In genomic region chr11:73734996-73735395, GRCh38 we compare ENCODE assay signal across 30 cellular contexts. TPM values are rescaled to one million over a fixed set of nuclear protein-coding genes. Genes with fewer than 3 reads are reported as not detected.
DNase-seq lines count a peak whose midpoint lies in the region; ATAC-seq, FAIRE-seq and TF ChIP-seq lines count a peak whose summit lies in the region.
"Had no signal": no experiment of that assay in that cellular context is flagged by ENCODE, and none has a peak within 500 bp of the region (broad histone marks: within the 10 kb centered on the region; RNA-seq: fewer than 3 reads in every experiment).

No MANE protein-coding gene starts in this region.

- H3K4me3 Mint-ChIP-seq in endodermal cell (no peak overlapping the region), mesothelial cell of epicardium (no peak overlapping the region)
- H3K4me3 Mint-ChIP-seq in stimulated activated effector memory CD8-positive, alpha-beta T cell treated with anti-CD3 and anti-CD28 coated beads, Interleukin-12 subunit alpha, Interleukin-12 subunit beta, amount 100 ng/mL, for 72 hours: no peak overlapping the region
- H3K4me3 Mint-ChIP-seq: activated CD8-positive, alpha-beta T cell treated with anti-CD3 and anti-CD28 coated beads for 36 hours; natural killer cell; T-helper 1 cell treated with Interleukin-12 subunit alpha and Interleukin-12 subunit beta and Interleukin-4 antibody, amounts not matched to agents 30 μg/mL and 1 μg/mL, for 36 hours had no signal

- H3K27ac Mint-ChIP-seq in endodermal cell (no peak overlapping the region), mesothelial cell of epicardium (peak overlapping the region; percentile 3)
- no peak overlapping the region for H3K27ac Mint-ChIP-seq in stimulated activated effector memory CD8-positive, alpha-beta T cell treated with anti-CD3 and anti-CD28 coated beads, Interleukin-12 subunit alpha, Interleukin-12 subunit beta, amount 100 ng/mL, for 72 hours
- H3K27ac Mint-ChIP-seq: activated CD8-positive, alpha-beta T cell treated with anti-CD3 and anti-CD28 coated beads for 36 hours; T-helper 1 cell treated with Interleukin-12 subunit alpha and Interleukin-12 subunit beta and Interleukin-4 antibody, amounts not matched to agents 30 μg/mL and 1 μg/mL, for 36 hours had no signal

- no peak for FAIRE-seq in GM12892 (lab: Jason Lieb, UNC)
- FAIRE-seq: RCC 7860 had no signal

- H3K27ac ChIP-seq in PC-9 (peak overlapping the region; percentile 25; the same call in 1 of the 2 replicates), endodermal cell (ENCODE audit: low read depth, low read length) (no peak overlapping the region)
- H3K27ac ChIP-seq: cardiac muscle cell, foreskin keratinocyte, left lung, ovary, thoracic aorta, vagina had no signal

- H3K4me2 ChIP-seq in PC-9: no peak overlapping the region

- H3K4me1 Mint-ChIP-seq in endodermal cell (no peaks in the 10 kb centered on the region), mesothelial cell of epicardium (no peaks in the 10 kb centered on the region)
- peaks cover 15% of the 10 kb centered on the region for H3K4me1 Mint-ChIP-seq in stimulated activated effector memory CD8-positive, alpha-beta T cell treated with anti-CD3 and anti-CD28 coated beads, Interleukin-12 subunit alpha, Interleukin-12 subunit beta, amount 100 ng/mL, for 72 hours

- H3K36me3 Mint-ChIP-seq in endodermal cell (ENCODE audit: low read depth): peaks cover 44% of the 10 kb centered on the region
- peaks cover 28% of the 10 kb centered on the region for H3K36me3 Mint-ChIP-seq in mesothelial cell of epicardium
- H3K36me3 Mint-ChIP-seq in stimulated activated effector memory CD8-positive, alpha-beta T cell treated with anti-CD3 and anti-CD28 coated beads, Interleukin-12 subunit alpha, Interleukin-12 subunit beta, amount 100 ng/mL, for 72 hours: peaks cover 47% of the 10 kb centered on the region
- H3K36me3 Mint-ChIP-seq: natural killer cell had no signal

- H3K9me2 ChIP-seq in PC-9 (ENCODE audit: insufficient read depth): no peaks in the 10 kb centered on the region

- POLR2A ChIA-PET in PC-9 (lab: Charles Lee; ENCODE audit: unreplicated experiment): interaction anchor here (0.6 to 0.7 kb wide), 3 partner anchors 13 to 112 kb away, joined by 4 to 7 read pairs (median 6); no protein-coding TSS in a partner anchor

- intact Hi-C loops in PC-9 (cut with micrococcal nuclease; ENCODE audit: unreplicated experiment): no loop called here

- no TSS peak for BruUV-seq in PC-9 (replicated peaks; lab: Mats Ljungman, UMichigan)

- no peaks in the 10 kb centered on the region; the same call in 1 of the 2 replicates for H3K9me3 ChIP-seq in PC-9 (ENCODE audit: insufficient read depth, low read depth)
- H3K9me3 ChIP-seq in endodermal cell (ENCODE audit: control insufficient read depth, low read length): peaks cover 19% of the 10 kb centered on the region
- H3K9me3 ChIP-seq: left lung, ovary, thoracic aorta, vagina had no signal

- no peak overlapping the region for H3K9ac ChIP-seq in endodermal cell (ENCODE audit: extremely low read depth, low read length, poor library complexity, severe bottlenecking)

- peaks cover 78% of the 10 kb centered on the region for H4K20me1 ChIP-seq in PC-9 (ENCODE audit: insufficient read depth)

- no peak for ATAC-seq in GM18520 (IDR thresholded peaks at IDR 0.05; ENCODE audit: unreplicated experiment)
- no peak for ATAC-seq in stimulated activated effector memory CD8-positive, alpha-beta T cell treated with anti-CD3 and anti-CD28 coated beads, Interleukin-12 subunit alpha, Interleukin-12 subunit beta, amount 100 ng/mL, for 72 hours
- ATAC-seq: activated CD8-positive, alpha-beta T cell treated with anti-CD3 and anti-CD28 coated beads for 36 hours; foreskin keratinocyte; left lung; natural killer cell; right cardiac atrium had no signal

- CTCF ChIA-PET in PC-9 (lab: Charles Lee): no interaction called here

- H3K36me3 ChIP-seq in PC-9 (ENCODE audit: low read depth) (peaks cover 17% of the 10 kb centered on the region; the same call in 1 of the 2 replicates), endodermal cell (ENCODE audit: control insufficient read depth, insufficient read depth, low read length) (peaks cover 33% of the 10 kb centered on the region)
- H3K36me3 ChIP-seq: cardiac muscle cell, ovary, vagina had no signal

- H3K9me3 Mint-ChIP-seq in endodermal cell: peaks cover 22% of the 10 kb centered on the region
- H3K9me3 Mint-ChIP-seq in mesothelial cell of epicardium: peaks cover 5% of the 10 kb centered on the region
- H3K9me3 Mint-ChIP-seq in stimulated activated effector memory CD8-positive, alpha-beta T cell treated with anti-CD3 and anti-CD28 coated beads, Interleukin-12 subunit alpha, Interleukin-12 subunit beta, amount 100 ng/mL, for 72 hours: no peaks in the 10 kb centered on the region
- H3K9me3 Mint-ChIP-seq: activated CD8-positive, alpha-beta T cell treated with anti-CD3 and anti-CD28 coated beads for 36 hours; CD4-positive, alpha-beta T cell; natural killer cell; T-helper 1 cell treated with Interleukin-12 subunit alpha and Interleukin-12 subunit beta and Interleukin-4 antibody, amounts not matched to agents 30 μg/mL and 1 μg/mL, for 36 hours had no signal

- TF ChIP-seq CTCF in PC-9 (conservative IDR thresholded peaks at IDR 0.05) (no peak), endodermal cell (conservative IDR thresholded peaks at IDR 0.05) (no peak), mesothelial cell of epicardium (IDR thresholded peaks at IDR 0.05; ENCODE audit: unreplicated experiment) (no peak)

- TF ChIP-seq POLR2A in GM12892 (IDR thresholded peaks at IDR 0.05; ENCODE audit: low read depth, low read length): no peak

- H3K4me1 ChIP-seq in PC-9 (replicated peaks; ENCODE audit: insufficient read depth) (no peaks in the 10 kb centered on the region), endodermal cell (ENCODE audit: control insufficient read depth, insufficient read depth, low read length) (no peaks in the 10 kb centered on the region)
- H3K4me1 ChIP-seq: foreskin keratinocyte, left lung had no signal

- no peaks in the 10 kb centered on the region for H3K27me3 Mint-ChIP-seq in endodermal cell (ENCODE audit: insufficient read depth)
- H3K27me3 Mint-ChIP-seq in mesothelial cell of epicardium (ENCODE audit: low read depth): no peaks in the 10 kb centered on the region
- H3K27me3 Mint-ChIP-seq: activated CD8-positive, alpha-beta T cell treated with anti-CD3 and anti-CD28 coated beads for 36 hours; CD4-positive, alpha-beta T cell had no signal

- H3K4me3 ChIP-seq in PC-9 (no peak overlapping the region), endodermal cell (ENCODE audit: low read length) (peak overlapping the region; percentile 40)
- H3K4me3 ChIP-seq: cardiac muscle cell, left lung, ovary, thoracic aorta, vagina had no signal

- H2AFZ ChIP-seq in PC-9: no peak overlapping the region

- no peaks in the 10 kb centered on the region for H3K27me3 ChIP-seq in PC-9 (ENCODE audit: insufficient read depth, low read depth)
- H3K27me3 ChIP-seq in endodermal cell (ENCODE audit: control insufficient read depth, insufficient read depth, low read length, poor library complexity, severe bottlenecking): no peaks in the 10 kb centered on the region
- H3K27me3 ChIP-seq: cardiac muscle cell, foreskin keratinocyte, left lung, ovary, vagina had no signal

- peak; percentile 10 for DNase-seq in Ammon's horn (ENCODE audit: low spot score)
- DNase-seq in PC-9: no peak
- no peak for DNase-seq in endodermal cell
- no peak for DNase-seq in mesothelial cell of epicardium (ENCODE audit: low spot score in 2 of 2, unreplicated experiment in 2 of 2)
- DNase-seq in GM12892 (ENCODE audit: insufficient read length): no peak
- no peak for DNase-seq in stimulated activated effector memory CD8-positive, alpha-beta T cell treated with anti-CD3 and anti-CD28 coated beads, Interleukin-12 subunit alpha, Interleukin-12 subunit beta, amount 100 ng/mL, for 72 hours (ENCODE audit: low spot score in 2 of 2)
- no peak for DNase-seq in HT-29 (ENCODE audit: low spot score)
- DNase-seq: activated CD4-positive, CD25-positive, alpha-beta regulatory T cell treated with anti-CD3 and anti-CD28 coated beads, Interleukin-2, amount 50 U/mL, for 72 hours; activated CD8-positive, alpha-beta T cell treated with anti-CD3 and anti-CD28 coated beads for 36 hours; activated gamma-delta T cell; CD4-positive, alpha-beta T cell; dermis blood vessel endothelial cell; DMS 273 treated with DMSO at 0.1 percent for 48 hours; Kasumi-1; left lung; natural killer cell; NCI-H1694 treated with DMSO at 0.1 percent for 48 hours; NCI-H526 treated with DMSO at 0.1 percent for 48 hours; ovary; right cardiac atrium; stimulated activated CD4-positive, alpha-beta T cell treated with anti-CD3 and anti-CD28 coated beads, Interleukin-12 subunit alpha, Interleukin-12 subunit beta, amount 100 ng/mL, for 4 hours; stimulated activated CD4-positive, alpha-beta T cell treated with anti-CD3 and anti-CD28 coated beads, Interleukin-4, amount 100 ng/mL, for 4 hours; stimulated activated naive CD4-positive, alpha-beta T cell treated with Interleukin-2 at 50 U/mL for 16 hours had no signal

- H3K79me2 ChIP-seq in PC-9 (ENCODE audit: low read depth): peaks cover 72% of the 10 kb centered on the region

- H3F3A ChIP-seq in PC-9 (ENCODE audit: insufficient read depth, low read depth): 0 out of 2 replicates have a peak, but pooled peaks cover 5% of the 10 kb centered on the region

RNA-seq across cellular contexts. Expression of gene RAB6A, which starts 25.9 kb away (rescaled TPM):
- 134 and 142 TPM in 2 replicates for total RNA-seq in PC-9 (2021)
- total RNA-seq in endodermal cell: 10 to 100 TPM; 77.9 to 79.5 TPM
- 82.2 TPM for polyA plus RNA-seq in endodermal cell (2013, experiment 1 of 2)
- polyA plus RNA-seq in endodermal cell (2013, experiment 2 of 2): 83.5 TPM
- 66.3 to 74.8 TPM (median 68.4 TPM) in 3 replicates for total RNA-seq in mesothelial cell of epicardium
- 43.3 TPM for polyA plus RNA-seq in GM12892 (2012; ENCODE audit: missing spikeins)
- total RNA-seq in HT-29 (2014; rRNA removed; shearing (Covaris generic)): 158 and 166 TPM in 2 replicates

RNA-seq across cellular contexts. Expression of gene MRPL48, which starts 52.7 kb away (rescaled TPM):
- total RNA-seq in PC-9 (2021) (58.7 and 64.5 TPM in 2 replicates), endodermal cell (10 to 100 TPM; 36.4 to 55.3 TPM), mesothelial cell of epicardium (25.2 to 29.3 TPM (median 27.0 TPM) in 3 replicates)
- 51.1 TPM for polyA plus RNA-seq in endodermal cell (2013, experiment 1 of 2)
- 50.3 TPM for polyA plus RNA-seq in endodermal cell (2013, experiment 2 of 2)
- 83.3 TPM for polyA plus RNA-seq in GM12892 (2012; ENCODE audit: missing spikeins)
- total RNA-seq in HT-29 (2014; rRNA removed; shearing (Covaris generic)): 83.4 and 92.0 TPM in 2 replicates
